Comparison of ENCODE assay signal across 11 cellular contexts in genomic region chrX:39869846-39870601, GRCh38.
DNase-seq lines count a peak whose midpoint lies in the region; ATAC-seq, FAIRE-seq and TF ChIP-seq lines count a peak whose summit lies in the region.
"Had no signal": no experiment of that assay in that cellular context is flagged by ENCODE, and none has a peak within 500 bp of the region (broad histone marks: within the 10 kb centered on the region; RNA-seq: fewer than 3 reads in every experiment).

No MANE protein-coding gene starts in this region.

- peak overlapping the region; percentile 60 to 85 (median 79) for H3K27ac Mint-ChIP-seq in CD4-positive, CD25-positive, alpha-beta regulatory T cell
- H3K27ac Mint-ChIP-seq in natural killer cell = peak overlapping the region; percentile 79 to 88

- peak; percentile 87 for FAIRE-seq in RCC 7860 (lab: Jason Lieb, UNC)

- no peaks in the 10 kb centered on the region for H3K27me3 ChIP-seq in CD4-positive, CD25-positive, alpha-beta regulatory T cell (ENCODE audit: control insufficient read depth, insufficient read depth, low read length)
- no peaks in the 10 kb centered on the region for H3K27me3 ChIP-seq in uterus

- no peak overlapping the region for H3K27ac ChIP-seq in CD4-positive, CD25-positive, alpha-beta regulatory T cell (ENCODE audit: insufficient read depth, low read length, poor library complexity, severe bottlenecking)
- no peak overlapping the region for H3K27ac ChIP-seq in uterus

- H3K4me3 Mint-ChIP-seq in CD4-positive, CD25-positive, alpha-beta regulatory T cell = peak overlapping the region; percentile 40 to 56 (median 42)
- peak overlapping the region; percentile 83 for H3K4me3 Mint-ChIP-seq in natural killer cell

- no peak overlapping the region for H3K4me3 ChIP-seq in CD4-positive, CD25-positive, alpha-beta regulatory T cell (ENCODE audit: low read depth, low read length)
- H3K4me3 ChIP-seq in uterus = no peak overlapping the region

- no peak for TF ChIP-seq CTCF in natural killer cell (IDR thresholded peaks at IDR 0.05)
- TF ChIP-seq CTCF in uterus (IDR thresholded peaks at IDR 0.05) = no peak

- peaks cover 4% of the 10 kb centered on the region for H3K27me3 Mint-ChIP-seq in CD4-positive, CD25-positive, alpha-beta regulatory T cell
- peaks cover 20 to 29% of the 10 kb centered on the region in 2 donors for H3K27me3 Mint-ChIP-seq in natural killer cell (ENCODE audit: low read depth in 2 of 2)

- TF ChIP-seq POLR2A in uterus (IDR thresholded peaks at IDR 0.05) = no peak

- no peaks in the 10 kb centered on the region for H3K36me3 Mint-ChIP-seq in CD4-positive, CD25-positive, alpha-beta regulatory T cell
- no peaks in the 10 kb centered on the region for H3K36me3 Mint-ChIP-seq in natural killer cell

- no peaks in the 10 kb centered on the region for H3K36me3 ChIP-seq in CD4-positive, CD25-positive, alpha-beta regulatory T cell (ENCODE audit: control insufficient read depth, insufficient read depth, low read length)
- no peaks in the 10 kb centered on the region for H3K36me3 ChIP-seq in uterus

- peaks cover 12% of the 10 kb centered on the region for H3K4me1 ChIP-seq in CD4-positive, CD25-positive, alpha-beta regulatory T cell (ENCODE audit: control insufficient read depth, insufficient read depth, low read length, poor library complexity, severe bottlenecking)
- no peaks in the 10 kb centered on the region for H3K4me1 ChIP-seq in uterus
- H3K4me1 ChIP-seq: Caco-2 had no signal

- peak; percentile 19 to 81 (median 32) for DNase-seq in CD4-positive, CD25-positive, alpha-beta regulatory T cell
- DNase-seq in RCC 7860 (ENCODE audit: low spot score) = peak; percentile 81
- DNase-seq in activated T-helper 1 cell treated with anti-CD3 and anti-CD28 coated beads, Interleukin-2, amount 50 U/mL, for 16 hours (ENCODE audit: low read depth in 1 of 2, low spot score in 1 of 2) = peak; percentile 43 to 65
- DNase-seq in natural killer cell = peak; percentile 61
- no peak for DNase-seq in superior temporal gyrus (ENCODE audit: extremely low spot score)
- DNase-seq in uterus = no peak
- DNase-seq in NCI-H2081 treated with DMSO at 0.1 percent for 48 hours (lab: John Stamatoyannopoulos, UW) = no peak
- DNase-seq: Caco-2, cortex of kidney, right cardiac atrium had no signal

- peak; percentile 86 to 89 for ATAC-seq in CD4-positive, CD25-positive, alpha-beta regulatory T cell (ENCODE audit: low read depth in 2 of 2)
- ATAC-seq in natural killer cell (peak; percentile 74 to 92 (median 85)), GM21367 (IDR thresholded peaks at IDR 0.05; ENCODE audit: unreplicated experiment) (no peak)

- H3K9me3 ChIP-seq in CD4-positive, CD25-positive, alpha-beta regulatory T cell (ENCODE audit: control insufficient read depth in 2 of 2, low read length in 2 of 2) = no peaks in the 10 kb centered on the region
- no peaks in the 10 kb centered on the region for H3K9me3 ChIP-seq in uterus
- H3K9me3 ChIP-seq: Caco-2 had no signal

- H3K9me3 Mint-ChIP-seq in CD4-positive, CD25-positive, alpha-beta regulatory T cell = no peaks in the 10 kb centered on the region
- no peaks in the 10 kb centered on the region for H3K9me3 Mint-ChIP-seq in natural killer cell

- peaks cover 5 to 25% (median 10%) of the 10 kb centered on the region in 4 donors for H3K4me1 Mint-ChIP-seq in CD4-positive, CD25-positive, alpha-beta regulatory T cell
- peaks cover 16 to 23% of the 10 kb centered on the region in 2 donors for H3K4me1 Mint-ChIP-seq in natural killer cell

- intact Hi-C loops in natural killer cell (cut with micrococcal nuclease) = loop anchor here (2.0 kb wide), 1 partner anchor 15 kb away; no protein-coding TSS in a partner anchor
- intact Hi-C loops in uterus (cut with DNase I; ENCODE audit: low total_unique reads) = no loop called here

Comparison
In these comparisons a context has a peak if more than half of its experiments do, and no peak if none do; other contexts are left out.
1. DNase-seq: peak in CD4-positive, CD25-positive, alpha-beta regulatory T cell (3 of 3), RCC 7860 (single experiment), activated T-helper 1 cell treated with anti-CD3 and anti-CD28 coated beads, Interleukin-2, amount 50 U/mL, for 16 hours (2 of 2) and natural killer cell (single experiment); none in superior temporal gyrus (single experiment), uterus (0 of 2) and NCI-H2081 treated with DMSO at 0.1 percent for 48 hours (single experiment).